18 cellular contexts compared by ENCODE assay signal in the genomic region with DNA sequence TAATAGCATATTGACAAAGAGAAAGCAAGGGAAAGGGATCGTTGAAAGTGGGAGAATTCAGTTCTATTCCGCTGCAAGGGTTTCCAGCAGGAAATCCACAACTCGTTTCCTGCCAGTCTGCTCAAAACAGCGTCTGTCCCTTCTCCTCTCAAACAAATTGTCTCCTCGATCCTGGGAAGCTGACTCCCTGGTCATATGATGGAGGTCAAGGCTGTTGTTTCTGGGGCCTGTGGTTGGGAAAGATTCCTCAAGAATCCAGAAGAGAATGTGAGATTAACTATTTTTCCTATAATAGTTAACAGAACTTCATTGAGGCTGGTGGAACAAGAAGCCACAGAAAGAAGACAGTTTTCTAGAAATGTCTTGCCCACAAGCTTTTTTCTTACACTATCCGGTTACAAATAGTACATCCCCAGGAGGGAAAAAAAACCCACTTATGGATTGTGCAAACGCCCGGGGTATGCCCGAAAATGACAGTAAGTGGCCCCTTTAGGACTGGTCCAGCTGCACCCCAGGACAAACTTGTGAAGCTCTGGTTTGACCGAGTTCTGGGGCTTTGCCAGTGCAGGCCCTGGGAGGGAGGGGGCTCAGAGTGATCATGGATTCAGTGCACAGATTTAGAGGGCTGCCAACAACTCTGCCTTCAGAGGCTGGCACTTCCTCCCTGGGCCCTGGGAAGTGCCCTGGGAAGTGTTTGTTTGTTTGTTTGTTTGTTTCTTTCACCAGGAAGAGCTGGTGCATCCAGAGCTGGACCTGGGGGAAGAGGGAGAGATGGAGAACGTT. TPM values are rescaled to one million over a fixed set of nuclear protein-coding genes. Genes with fewer than 3 reads are reported as not detected.
DNase-seq lines count a peak whose midpoint lies in the region; FAIRE-seq and TF ChIP-seq lines count a peak whose summit lies in the region.
"Had no signal": no experiment of that assay in that cellular context is flagged by ENCODE, and none has a peak within 500 bp of the region (broad histone marks: within the 10 kb centered on the region; RNA-seq: fewer than 3 reads in every experiment).

No MANE protein-coding gene starts in this region.

- H4K20me1 ChIP-seq in astrocyte (ENCODE audit: insufficient read depth, low read length) (no peaks in the 10 kb centered on the region), osteoblast (ENCODE audit: insufficient read depth, low read length) (no peaks in the 10 kb centered on the region)

- CTCF ChIA-PET in activated naive CD4-positive, alpha-beta T cell treated with anti-CD3 and anti-CD28 coated beads, Interleukin-2, amount 10 ng/mL, durations not matched to agents 7 days and 5 days (lab: Charles Lee), result no interaction called here

- peaks cover 6% of the 10 kb centered on the region for H3K27me3 Mint-ChIP-seq in astrocyte (ENCODE audit: low read depth, unreplicated experiment)
- peaks cover 3% of the 10 kb centered on the region for H3K27me3 Mint-ChIP-seq in activated naive CD4-positive, alpha-beta T cell treated with anti-CD3 and anti-CD28 coated beads, Interleukin-2, amount 10 ng/mL, durations not matched to agents 7 days and 5 days

- FAIRE-seq in astrocyte (lab: Jason Lieb, UNC), result peak; percentile 17

- peak overlapping the region; percentile 79 for H3K27ac Mint-ChIP-seq in astrocyte (ENCODE audit: unreplicated experiment)
- H3K27ac Mint-ChIP-seq in activated naive CD4-positive, alpha-beta T cell treated with anti-CD3 and anti-CD28 coated beads, Interleukin-2, amount 10 ng/mL, durations not matched to agents 7 days and 5 days, result no peak overlapping the region
- H3K27ac Mint-ChIP-seq: activated CD8-positive, alpha-beta T cell treated with anti-CD3 and anti-CD28 coated beads for 36 hours had no signal

- no peaks in the 10 kb centered on the region for H3K36me3 ChIP-seq in astrocyte (ENCODE audit: insufficient read depth, low read length)
- H3K36me3 ChIP-seq in osteoblast (ENCODE audit: insufficient read depth, low read length), result no peaks in the 10 kb centered on the region
- H3K36me3 ChIP-seq in BE2C, result no peaks in the 10 kb centered on the region
- H3K36me3 ChIP-seq: colonic mucosa, neutrophil, uterus had no signal

- no peak overlapping the region for H3K9ac ChIP-seq in astrocyte (ENCODE audit: low read length)
- H3K9ac ChIP-seq: KMS-11 had no signal

- peaks cover 22% of the 10 kb centered on the region for H3K4me1 Mint-ChIP-seq in astrocyte (ENCODE audit: low read depth, unreplicated experiment)
- no peaks in the 10 kb centered on the region for H3K4me1 Mint-ChIP-seq in activated naive CD4-positive, alpha-beta T cell treated with anti-CD3 and anti-CD28 coated beads, Interleukin-2, amount 10 ng/mL, durations not matched to agents 7 days and 5 days

- H3K27ac ChIP-seq in astrocyte (ENCODE audit: low read depth, low read length) (no peak overlapping the region), osteoblast (ENCODE audit: low read depth, low read length) (no peak overlapping the region)
- H3K27ac ChIP-seq: C4-2B, colonic mucosa, KMS-11, neutrophil had no signal

- TF ChIP-seq CTCF in astrocyte (IDR thresholded peaks at IDR 0.05; ENCODE audit: insufficient read depth, low read depth, low read length) (no peak), foreskin fibroblast (IDR thresholded peaks at IDR 0.05; ENCODE audit: low read depth, low read length) (no peak), osteoblast (IDR thresholded peaks at IDR 0.05; ENCODE audit: extremely low read depth, low read depth, low read length) (no peak), BE2C (IDR thresholded peaks at IDR 0.05; ENCODE audit: low read depth, low read length) (no peak)

- H3K4me2 ChIP-seq in astrocyte (ENCODE audit: low read length) (peak overlapping the region; percentile 21), osteoblast (ENCODE audit: insufficient read depth, low read length) (peak overlapping the region; percentile 82)
- H3K4me2 ChIP-seq: KMS-11 had no signal

- H3K27me3 ChIP-seq in astrocyte (ENCODE audit: insufficient read depth, low read length), result peaks cover 8% of the 10 kb centered on the region
- H3K27me3 ChIP-seq in osteoblast (ENCODE audit: insufficient read depth, low read length), result no peaks in the 10 kb centered on the region
- H3K27me3 ChIP-seq in BE2C, result no peaks in the 10 kb centered on the region
- H3K27me3 ChIP-seq: colonic mucosa, uterus had no signal

- H3K79me2 ChIP-seq in astrocyte (ENCODE audit: insufficient read depth, low read length) (no peaks in the 10 kb centered on the region), osteoblast (ENCODE audit: insufficient read depth, low read length) (no peaks in the 10 kb centered on the region)

- H2AFZ ChIP-seq in astrocyte (ENCODE audit: low read depth, low read length) (peak overlapping the region; percentile 46), osteoblast (ENCODE audit: low read length) (peak overlapping the region; percentile 93)

- H3K4me1 ChIP-seq in astrocyte (ENCODE audit: insufficient read depth, low read length) (no peaks in the 10 kb centered on the region), osteoblast (ENCODE audit: insufficient read depth, low read length) (peaks cover 11% of the 10 kb centered on the region), BE2C (no peaks in the 10 kb centered on the region)
- H3K4me1 ChIP-seq: colonic mucosa, uterus had no signal

- no peak overlapping the region for H3K4me3 Mint-ChIP-seq in astrocyte (ENCODE audit: unreplicated experiment)
- no peak overlapping the region for H3K4me3 Mint-ChIP-seq in activated naive CD4-positive, alpha-beta T cell treated with anti-CD3 and anti-CD28 coated beads, Interleukin-2, amount 10 ng/mL, durations not matched to agents 7 days and 5 days
- H3K4me3 Mint-ChIP-seq: activated CD8-positive, alpha-beta T cell treated with anti-CD3 and anti-CD28 coated beads for 36 hours had no signal

- peak overlapping the region; percentile 16 for H3K4me3 ChIP-seq in astrocyte (ENCODE audit: insufficient read depth, low read depth, low read length)
- H3K4me3 ChIP-seq in foreskin fibroblast (ENCODE audit: low read depth in 1 of 2, low read length in 2 of 2), result no peak overlapping the region
- peak overlapping the region; percentile 63 for H3K4me3 ChIP-seq in osteoblast (ENCODE audit: insufficient read depth, low read length)
- H3K4me3 ChIP-seq in BE2C (ENCODE audit: low read depth, low read length), result no peak overlapping the region
- H3K4me3 ChIP-seq: colonic mucosa, uterus had no signal

- no peaks in the 10 kb centered on the region for H3K36me3 Mint-ChIP-seq in astrocyte (ENCODE audit: low read depth, unreplicated experiment)
- H3K36me3 Mint-ChIP-seq in activated naive CD4-positive, alpha-beta T cell treated with anti-CD3 and anti-CD28 coated beads, Interleukin-2, amount 10 ng/mL, durations not matched to agents 7 days and 5 days, result no peaks in the 10 kb centered on the region

- no peaks in the 10 kb centered on the region for H3K9me3 ChIP-seq in astrocyte (ENCODE audit: insufficient read depth, low read depth, low read length)
- H3K9me3 ChIP-seq in osteoblast (ENCODE audit: low read depth, low read length), result no peaks in the 10 kb centered on the region
- H3K9me3 ChIP-seq in BE2C, result no peaks in the 10 kb centered on the region
- H3K9me3 ChIP-seq: colonic mucosa, neutrophil, uterus had no signal

- peak; percentile 56 for DNase-seq in Ammon's horn (ENCODE audit: low spot score)
- DNase-seq in astrocyte (ENCODE audit: low read depth), result peak; percentile 58
- DNase-seq in foreskin fibroblast, result peak; percentile 20 to 49
- peak; percentile 79 for DNase-seq in osteoblast (ENCODE audit: insufficient read length, low spot score, missing footprints)
- DNase-seq in activated naive CD4-positive, alpha-beta T cell treated with anti-CD3 and anti-CD28 coated beads, Interleukin-2, amount 10 ng/mL, durations not matched to agents 7 days and 5 days, result no peak
- no peak for DNase-seq in BE2C
- DNase-seq in ureter (ENCODE audit: low spot score), result no peak
- no peak for DNase-seq in stimulated activated CD4-positive, alpha-beta T cell treated with anti-CD3 and anti-CD28 coated beads, Interleukin-12 subunit alpha, Interleukin-12 subunit beta, amount 100 ng/mL, for 4 hours
- DNase-seq: activated CD8-positive, alpha-beta T cell treated with anti-CD3 and anti-CD28 coated beads for 36 hours; activated effector memory CD4-positive, alpha-beta T cell treated with anti-CD3 and anti-CD28 coated beads, Interleukin-2, amount 50 U/mL, for 16 hours; colonic mucosa; left cardiac atrium; NCI-H187 treated with DMSO at 0.1 percent for 48 hours; NCI-H774; uterus had no signal

- H3K9me3 Mint-ChIP-seq in astrocyte (ENCODE audit: unreplicated experiment), result no peaks in the 10 kb centered on the region
- H3K9me3 Mint-ChIP-seq in activated naive CD4-positive, alpha-beta T cell treated with anti-CD3 and anti-CD28 coated beads, Interleukin-2, amount 10 ng/mL, durations not matched to agents 7 days and 5 days, result no peaks in the 10 kb centered on the region
- H3K9me3 Mint-ChIP-seq: activated CD8-positive, alpha-beta T cell treated with anti-CD3 and anti-CD28 coated beads for 36 hours had no signal

RNA-seq across cellular contexts. Expression of a gene that starts 49.4 kb away (rescaled TPM):
- 101 and 109 TPM in 2 replicates for total RNA-seq in astrocyte
- 65.1 and 65.9 TPM in 2 replicates for total RNA-seq in osteoblast
- 99.8 TPM for polyA plus RNA-seq in BE2C (2012; ENCODE audit: insufficient read depth, insufficient read length, low read depth)
- 94.5 TPM for total RNA-seq in ureter

Comparison
In these comparisons a context has a peak if more than half of its experiments do, and no peak if none do; other contexts are left out.
1. DNase-seq: peak in Ammon's horn (single experiment), astrocyte (single experiment), foreskin fibroblast (2 of 2) and osteoblast (single experiment); none in activated naive CD4-positive, alpha-beta T cell treated with anti-CD3 and anti-CD28 coated beads, Interleukin-2, amount 10 ng/mL, durations not matched to agents 7 days and 5 days (single experiment), BE2C (single experiment), ureter (single experiment) and stimulated activated CD4-positive, alpha-beta T cell treated with anti-CD3 and anti-CD28 coated beads, Interleukin-12 subunit alpha, Interleukin-12 subunit beta, amount 100 ng/mL, for 4 hours (single experiment).
2. H3K4me3 ChIP-seq: peak in astrocyte (single experiment) and osteoblast (single experiment); none in foreskin fibroblast (0 of 2) and BE2C (single experiment).